Comparison of ENCODE assay signal across 12 cellular contexts in the genomic region with DNA sequence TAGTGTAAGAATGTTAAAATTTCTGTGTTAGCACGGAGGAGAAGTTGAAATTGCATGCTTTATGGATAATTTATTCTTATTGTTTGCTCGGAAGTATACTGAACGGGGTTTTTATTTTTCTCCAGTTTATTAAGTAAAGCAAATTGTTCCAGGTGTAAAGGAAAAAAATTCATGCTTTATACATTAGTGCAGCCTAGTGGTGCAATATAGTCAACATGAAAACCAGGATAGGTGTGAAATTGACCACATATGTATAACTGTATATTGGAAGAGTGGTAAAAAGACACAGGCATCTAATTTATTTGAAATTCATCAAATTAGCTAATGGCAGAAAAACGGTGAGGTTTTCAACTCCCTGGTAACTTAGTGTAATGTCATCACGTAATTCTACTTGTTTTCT. TPM values are rescaled to one million over a fixed set of nuclear protein-coding genes. Genes with fewer than 3 reads are reported as not detected.
"Had no signal": no experiment of that assay in that cellular context is flagged by ENCODE, and none has a peak within 500 bp of the region (broad histone marks: within the 10 kb centered on the region; RNA-seq: fewer than 3 reads in every experiment).

No MANE protein-coding gene starts in this region.

- H2AFZ ChIP-seq: hepatocyte, parathyroid adenoma had no signal

- H3K4me1 ChIP-seq: suprapubic skin had no signal

- H3K9me3 ChIP-seq: suprapubic skin had no signal

- DNase-seq: activated CD4-positive, alpha-beta T cell treated with anti-CD3 and anti-CD28 coated beads for 48 hours; activated naive CD4-positive, alpha-beta T cell; effector CD4-positive, alpha-beta T cell; left ventricle myocardium superior; stimulated activated CD4-positive, alpha-beta T cell treated with anti-CD3 and anti-CD28 coated beads, Interleukin-4, amount 100 ng/mL, for 1 hour; stimulated activated CD8-positive, alpha-beta memory T cell treated with anti-CD3 and anti-CD28 coated beads, Interleukin-4, amount 100 ng/mL, for 48 hours; stimulated activated naive CD8-positive, alpha-beta T cell treated with anti-CD3 and anti-CD28 coated beads, Interleukin-15, Interleukin-2, amounts not matched to agents 100 U/mL and 50 U/mL, for 24 hours had no signal

- H3K79me2 ChIP-seq: hepatocyte, parathyroid adenoma had no signal

- H3K4me2 ChIP-seq: hepatocyte had no signal

- ATAC-seq: left ventricle myocardium superior; stimulated activated naive CD8-positive, alpha-beta T cell treated with anti-CD3 and anti-CD28 coated beads, Interleukin-15, Interleukin-2, amounts not matched to agents 100 U/mL and 50 U/mL, for 24 hours; WTC11 had no signal

- H3K4me3 ChIP-seq: coronary artery, hepatocyte, suprapubic skin had no signal

- H3K27ac ChIP-seq: coronary artery, hepatocyte, parathyroid adenoma, suprapubic skin had no signal

- H3K36me3 ChIP-seq: suprapubic skin had no signal

- H3K9ac ChIP-seq: parathyroid adenoma had no signal

RNA-seq across cellular contexts. Expression of a gene that starts 1.0 kb away (rescaled TPM):
- polyA plus RNA-seq: hepatocyte had no signal
